ENCODE assay signal across 23 cellular contexts in genomic region chr11:105582497-105582896, GRCh38. TPM values are rescaled to one million over a fixed set of nuclear protein-coding genes. Genes with fewer than 3 reads are reported as not detected.
DNase-seq lines count a peak whose midpoint lies in the region; ATAC-seq, FAIRE-seq and TF ChIP-seq lines count a peak whose summit lies in the region.
"Had no signal": no experiment of that assay in that cellular context is flagged by ENCODE, and none has a peak within 500 bp of the region (broad histone marks: within the 10 kb centered on the region; RNA-seq: fewer than 3 reads in every experiment).

No MANE protein-coding gene starts in this region.

- H2AFZ ChIP-seq in HepG2 (ENCODE audit: low read length): no peak overlapping the region

- H3K9ac ChIP-seq in HepG2 (ENCODE audit: insufficient read depth, low read depth, low read length): no peak overlapping the region

- no peaks in the 10 kb centered on the region for H3K36me3 ChIP-seq in HepG2 (replicated peaks in 1 of 2; ENCODE audit: control insufficient read depth in 1 of 2, insufficient read depth in 2 of 2, low read length in 2 of 2)
- H3K36me3 ChIP-seq: SJCRH30 had no signal

- ATAC-seq in GM19397 (IDR thresholded peaks at IDR 0.05; ENCODE audit: unreplicated experiment): no peak
- ATAC-seq in HepG2: no peak
- ATAC-seq: CD8-positive, alpha-beta T cell had no signal

- H3K9me3 ChIP-seq in HepG2 (ENCODE audit: low read length): no peaks in the 10 kb centered on the region
- H3K9me3 ChIP-seq: SJCRH30 had no signal

- 0% methylated on average over 4 of the region's 4 CpGs for WGBS in HepG2 (ENCODE audit: low lambda C conversion rate)

- no peak for TF ChIP-seq RAD21 in HepG2 (CRISPR knock-in tag; IDR thresholded peaks at IDR 0.05)

- no peak for TF ChIP-seq POLR2A in HepG2 (IDR thresholded peaks at IDR 0.05; ENCODE audit: insufficient read depth in 1 of 2, low read depth in 2 of 2, low read length in 2 of 2)

- POLR2A ChIA-PET in HepG2 (lab: Yijun Ruan, JAX): no interaction called here

- DNase-seq in Caki2 (ENCODE audit: low read depth) (peak; percentile 21), HT1080 (ENCODE audit: low read depth) (peak; percentile 3), T1000 (lab: John Stamatoyannopoulos, UW) (peak; percentile 8), fibroblast of villous mesenchyme (ENCODE audit: low read depth) (peak; percentile 2), HepG2 (ENCODE audit: low spot score) (no peak), GM13977 (ENCODE audit: low spot score) (no peak)
- DNase-seq in stimulated activated CD4-positive, alpha-beta T cell treated with anti-CD3 and anti-CD28 coated beads, Interleukin-4, amount 100 ng/mL, for 1 hour: no peak
- DNase-seq: 8988T; CD8-positive, alpha-beta T cell; DMS79; GF-D8; Karpas-422; NCI-H1417; NCI-H2029; NCI-H2171; NCI-H748 treated with DMSO at 0.1 percent for 48 hours; SJCRH30 had no signal

- H3K79me2 ChIP-seq in HepG2 (ENCODE audit: insufficient read depth, low read length): no peaks in the 10 kb centered on the region

- BruUV-seq in HepG2 (replicated peaks; lab: Mats Ljungman, UMichigan): no TSS peak

- no peaks in the 10 kb centered on the region for H3K4me1 ChIP-seq in HepG2 (ENCODE audit: insufficient read depth, low read length)
- H3K4me1 ChIP-seq: SJCRH30 had no signal

- TF ChIP-seq EP300 in HepG2 (IDR thresholded peaks at IDR 0.05; ENCODE audit: low read depth in 2 of 2, low read length in 2 of 2) (no peak), HepG2 (CRISPR knock-in tag; IDR thresholded peaks at IDR 0.05; ENCODE audit: borderline replicate concordance) (no peak)

- FAIRE-seq in HepG2 (lab: Jason Lieb, UNC): no peak
- FAIRE-seq: D721Med, GM12892, H54 had no signal

- intact Hi-C loops in HepG2 (cut with micrococcal nuclease; ENCODE audit: unreplicated experiment): no loop called here

- TF ChIP-seq CTCF in fibroblast of villous mesenchyme (IDR thresholded peaks at IDR 0.05; ENCODE audit: insufficient read depth, low read depth, low read length) (no peak), HepG2 (CRISPR knock-in tag; IDR thresholded peaks at IDR 0.05) (no peak), GM13977 (IDR thresholded peaks at IDR 0.05; ENCODE audit: extremely low read depth, insufficient read depth, missing control alignments) (no peak)

- no peak overlapping the region for H3K27ac ChIP-seq in HepG2 (ENCODE audit: extremely low read length, insufficient read depth, low read length)
- H3K27ac ChIP-seq: SJCRH30 had no signal

- in situ Hi-C loops in Caki2 (cut with HindIII; ENCODE audit: low pct_unique_long_range_greater_than_20kb, low sequenced_read_pairs) (no loop called here), HepG2 (cut with HindIII; ENCODE audit: extremely low pct_ligation_motif_present, low pct_unique_long_range_greater_than_20kb) (no loop called here), GM13977 (cut with MboI; ENCODE audit: low pct_unique_long_range_greater_than_20kb, low sequenced_read_pairs, unreplicated experiment) (no loop called here)

- H3K4me3 ChIP-seq in fibroblast of villous mesenchyme (ENCODE audit: low read depth, low read length): no peak overlapping the region
- H3K4me3 ChIP-seq in HepG2 (replicated peaks in 1 of 3; ENCODE audit: insufficient read depth in 1 of 3, low read depth in 2 of 3, low read length in 3 of 3): no peak overlapping the region
- H3K4me3 ChIP-seq: SJCRH30 had no signal

- CTCF ChIA-PET in HepG2 (lab: Yijun Ruan, JAX; ENCODE audit: low intra/inter-chr PET ratio, low total read pairs): no interaction called here

- no peak overlapping the region for H3K4me2 ChIP-seq in HepG2 (ENCODE audit: low read depth, low read length)

- no peaks in the 10 kb centered on the region for H3K27me3 ChIP-seq in HepG2 (ENCODE audit: control insufficient read depth in 1 of 2, insufficient read depth in 2 of 2, low read length in 2 of 2)
- H3K27me3 ChIP-seq: SJCRH30 had no signal

- H4K20me1 ChIP-seq in HepG2 (ENCODE audit: insufficient read depth, low read length): no peaks in the 10 kb centered on the region

TF ChIP-seq in HepG2, 621 proteins besides CTCF, POLR2A, EP300 and RAD21:
- no peak for TF ChIP-seq TRIM24 (CRISPR knock-in tag; IDR thresholded peaks at IDR 0.05)
- no peak for TF ChIP-seq ZNF326 (CRISPR knock-in tag; IDR thresholded peaks at IDR 0.05; ENCODE audit: borderline replicate concordance)
- no peak for TF ChIP-seq TOPORS (CRISPR knock-in tag; IDR thresholded peaks at IDR 0.05)
- no peak for TF ChIP-seq KAT7 (CRISPR knock-in tag; IDR thresholded peaks at IDR 0.05; ENCODE audit: borderline replicate concordance)
- TF ChIP-seq ZNF143 (CRISPR knock-in tag; IDR thresholded peaks at IDR 0.05): no peak
- no peak for TF ChIP-seq HMG20B (CRISPR knock-in tag; conservative IDR thresholded peaks at IDR 0.05)
- TF ChIP-seq NCOA2 (CRISPR knock-in tag; IDR thresholded peaks at IDR 0.05): no peak
- no peak for TF ChIP-seq ZNF564 (CRISPR knock-in tag; IDR thresholded peaks at IDR 0.05)
- TF ChIP-seq CSRNP2 (CRISPR knock-in tag; conservative IDR thresholded peaks at IDR 0.05; ENCODE audit: low read depth): no peak
- TF ChIP-seq AGO2 (optimal IDR thresholded peaks at IDR 0.05; ENCODE audit: low read depth, low read length): no peak
- TF ChIP-seq MZF1 (CRISPR knock-in tag; IDR thresholded peaks at IDR 0.05; ENCODE audit: borderline replicate concordance): no peak

RNA-seq across cellular contexts. Expression of gene GRIA4, which starts 27.4 kb away (rescaled TPM):
- total RNA-seq in Caki2 (2014; rRNA removed; shearing (Covaris generic); ENCODE audit: low replicate concordance): 17.1 and 28.8 TPM in 2 replicates
- total RNA-seq in HT1080 (2014; rRNA removed; shearing (Covaris generic)): not detected in 2 replicates
- not detected in 2 replicates for polyA plus RNA-seq in HT1080 (2015; cell fraction: cytosol; rRNA removed)
- polyA plus RNA-seq in HT1080 (2015; cell fraction: nucleus; rRNA removed): not detected in 2 replicates
- total RNA-seq in fibroblast of villous mesenchyme (5.2 and 12.2 TPM in 2 replicates), HepG2 (2016; rRNA removed; fragmentation: Illumina TruSeq; extraction: Trizol) (not detected in 2 replicates)
- not detected in 2 replicates for total RNA-seq in HepG2 (2016; cell fraction: cytosol; rRNA removed; fragmentation: Illumina TruSeq; extraction: Trizol; ENCODE audit: low read depth)
- total RNA-seq in HepG2 (2016; cell fraction: insoluble cytoplasmic fraction; rRNA removed; fragmentation: Illumina TruSeq; extraction: Trizol): not detected in 2 replicates
- not detected in 2 replicates for total RNA-seq in HepG2 (2016; cell fraction: membrane; rRNA removed; fragmentation: Illumina TruSeq; extraction: Trizol)
- total RNA-seq in HepG2 (2016; cell fraction: nucleus; rRNA removed; fragmentation: Illumina TruSeq; extraction: Trizol): not detected in 2 replicates
- polyA plus RNA-seq in HepG2 (2011; rRNA removed): not detected in 2 replicates
- not detected in 2 replicates for polyA plus RNA-seq in HepG2 (2011; cell fraction: cytosol; rRNA removed)
- not detected in 2 replicates for polyA plus RNA-seq in HepG2 (2011; cell fraction: nucleus; rRNA removed)
- polyA plus RNA-seq in HepG2 (2012): 0.04 TPM in 1 of 2 replicates, not detected in the other
- polyA plus RNA-seq in HepG2 (2016; cell fraction: cytosol; fragmentation: Illumina TruSeq; extraction: Trizol; ENCODE audit: low read depth): not detected in 2 replicates
- not detected in 2 replicates for polyA plus RNA-seq in HepG2 (2016; cell fraction: insoluble cytoplasmic fraction; fragmentation: Illumina TruSeq; extraction: Trizol; ENCODE audit: low read depth)
- polyA plus RNA-seq in HepG2 (2016; cell fraction: membrane; fragmentation: Illumina TruSeq; extraction: Trizol; ENCODE audit: low read depth): not detected in 2 replicates
- not detected in 2 replicates for polyA plus RNA-seq in HepG2 (2016; cell fraction: nucleus; fragmentation: Illumina TruSeq; extraction: Trizol; ENCODE audit: insufficient read depth, low read depth)
- not detected in 2 replicates for polyA minus RNA-seq in HepG2 (2011; rRNA and poly(A)+ RNA removed; ENCODE audit: low replicate concordance)
- not detected in 2 replicates for polyA minus RNA-seq in HepG2 (2011; cell fraction: cytosol; rRNA and poly(A)+ RNA removed)
- polyA minus RNA-seq in HepG2 (2011; cell fraction: nucleus; rRNA and poly(A)+ RNA removed): not detected in 2 replicates
- total RNA-seq: CD8-positive, alpha-beta T cell; NCI-H460; SJCRH30 had no signal
- polyA plus RNA-seq: BJ had no signal

Comparison
In these comparisons a context has a peak if more than half of its experiments do, and no peak if none do; other contexts are left out.
1. DNase-seq: peak in Caki2 (single experiment), HT1080 (single experiment), T1000 (single experiment) and fibroblast of villous mesenchyme (single experiment); none in stimulated activated CD4-positive, alpha-beta T cell treated with anti-CD3 and anti-CD28 coated beads, Interleukin-4, amount 100 ng/mL, for 1 hour (single experiment), HepG2 (single experiment) and GM13977 (single experiment).